28 cellular contexts compared by ENCODE assay signal in genomic region chr4:131002132-131002531, GRCh38.
"Had no signal": no experiment of that assay in that cellular context is flagged by ENCODE, and none has a peak within 500 bp of the region (broad histone marks: within the 10 kb centered on the region; RNA-seq: fewer than 3 reads in every experiment).

No MANE protein-coding gene starts in this region.

- H3K36me3 ChIP-seq: adrenal gland, ascending aorta, brain microvascular endothelial cell, gastrocnemius medialis, pancreas, prostate gland, thoracic aorta had no signal

- H3K9me3 ChIP-seq: adrenal gland, ascending aorta, gastrocnemius medialis, pancreas, prostate gland, thoracic aorta had no signal

- H3K4me3 ChIP-seq: adrenal gland, ascending aorta, coronary artery, dorsolateral prefrontal cortex, gastrocnemius medialis, pancreas, prostate gland, skin epidermis, thoracic aorta had no signal

- ATAC-seq: gastrocnemius medialis; naive thymus-derived CD4-positive, alpha-beta T cell; pancreas; sciatic nerve had no signal

- H3K27ac ChIP-seq: adrenal gland, ascending aorta, brain microvascular endothelial cell, coronary artery, dorsolateral prefrontal cortex, gastrocnemius medialis, pancreas, prostate gland, skin epidermis, thoracic aorta, VCaP had no signal

- H3K27me3 ChIP-seq: adrenal gland, ascending aorta, brain microvascular endothelial cell, dorsolateral prefrontal cortex, gastrocnemius medialis had no signal

- DNase-seq: activated CD4-positive, alpha-beta T cell treated with anti-CD3 and anti-CD28 coated beads for 48 hours; activated CD4-positive, alpha-beta T cell treated with anti-CD3 and anti-CD28 coated beads, Interleukin-2, amount 50 U/mL, for 48 hours; activated CD8-positive, alpha-beta memory T cell treated with anti-CD3 and anti-CD28 coated beads, Interleukin-2, amount 50 U/mL, for 4 hours; activated effector memory CD4-positive, alpha-beta T cell treated with anti-CD3 and anti-CD28 coated beads, Interleukin-2, amount 50 U/mL, for 16 hours; activated naive CD4-positive, alpha-beta T cell treated with anti-CD3 and anti-CD28 coated beads for 36 hours; activated naive CD8-positive, alpha-beta T cell treated with anti-CD3 and anti-CD28 coated beads for 36 hours; activated T-cell treated with anti-CD3 and anti-CD28 coated beads, Interleukin-2, amount 50 U/mL, for 1 hour; adrenal gland; brain microvascular endothelial cell; dorsolateral prefrontal cortex; effector memory CD4-positive, alpha-beta T cell; gastrocnemius medialis; glutamatergic neuron; hippocampal formation; naive thymus-derived CD4-positive, alpha-beta T cell; nucleus accumbens; pancreas; retina; stimulated activated CD4-positive, alpha-beta T cell treated with anti-CD3 and anti-CD28 coated beads, Interleukin-12 subunit alpha, Interleukin-12 subunit beta, amount 100 ng/mL, for 4 hours; stimulated activated CD4-positive, alpha-beta T cell treated with anti-CD3 and anti-CD28 coated beads, Interleukin-4, amount 100 ng/mL, for 1 hour; trophoblast cell had no signal

- H3K4me1 ChIP-seq: adrenal gland, ascending aorta, gastrocnemius medialis, pancreas, prostate gland had no signal
